33 cellular contexts compared by ENCODE assay signal in the genomic region with DNA sequence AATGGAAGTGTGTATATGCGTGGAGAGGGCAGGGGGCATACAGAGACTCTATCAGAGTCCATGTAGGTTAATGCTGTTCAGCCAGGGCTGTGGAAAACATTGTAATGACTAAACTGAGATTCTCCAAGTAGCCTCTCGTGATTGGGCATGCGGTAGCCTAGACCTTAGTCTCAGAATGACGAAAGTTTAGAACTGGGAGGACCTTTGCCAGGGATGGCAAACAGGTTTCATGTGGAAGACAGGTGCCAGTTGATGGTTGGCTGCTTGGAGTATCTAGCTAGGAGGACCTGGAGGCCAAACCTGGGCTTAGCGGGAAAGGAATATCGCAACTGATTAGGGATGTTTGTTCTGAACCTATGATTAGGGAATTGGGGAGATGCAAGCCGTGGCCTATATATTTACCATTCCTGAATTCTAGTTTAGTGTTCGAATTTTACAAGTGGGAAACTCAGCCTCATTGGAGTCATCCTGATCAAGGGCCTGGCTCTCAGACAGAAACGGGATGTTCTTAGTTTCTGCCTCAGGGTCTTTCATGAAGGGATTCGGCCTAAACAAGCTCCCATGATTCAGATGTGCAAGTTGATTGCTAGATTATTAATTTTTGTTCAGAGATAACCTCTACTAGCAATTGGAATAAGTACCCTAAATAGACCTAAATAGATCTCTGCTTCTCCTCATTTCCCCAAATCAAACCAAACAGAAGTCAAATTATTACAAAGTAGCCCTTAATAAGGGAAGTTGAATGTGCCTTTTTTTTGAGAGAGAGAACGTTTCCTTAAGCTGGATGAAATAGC.
"Had no signal": no experiment of that assay in that cellular context is flagged by ENCODE, and none has a peak within 500 bp of the region (broad histone marks: within the 10 kb centered on the region; RNA-seq: fewer than 3 reads in every experiment).

No MANE protein-coding gene starts in this region.

- H3K27me3 ChIP-seq: ascending aorta, body of pancreas, SJSA1 had no signal

- ATAC-seq: activated naive CD8-positive, alpha-beta T cell treated with anti-CD3 and anti-CD28 coated beads, Interleukin-2, amount 50 U/mL, for 24 hours; body of pancreas; Panc1 had no signal

- H3K4me3 ChIP-seq: ascending aorta, body of pancreas, SJSA1 had no signal

- H3K9me3 ChIP-seq: ascending aorta, body of pancreas, SJSA1 had no signal

- H3K27ac ChIP-seq: ascending aorta, body of pancreas, RWPE1, SJSA1 had no signal

- DNase-seq: activated CD4-positive, alpha-beta memory T cell treated with anti-CD3 and anti-CD28 coated beads, Interleukin-2, amount 10 ng/mL, durations not matched to agents 7 days and 5 days; activated CD4-positive, alpha-beta T cell treated with anti-CD3 and anti-CD28 coated beads, Interleukin-2, amount 50 U/mL, for 1 hour; activated CD4-positive, CD25-positive, alpha-beta regulatory T cell; activated CD8-positive, alpha-beta memory T cell treated with anti-CD3 and anti-CD28 coated beads, Interleukin-2, amount 50 U/mL, for 48 hours; activated effector memory CD4-positive, alpha-beta T cell treated with Interleukin-2 at 50 U/mL for 16 hours; activated naive CD4-positive, alpha-beta T cell; activated naive CD8-positive, alpha-beta T cell treated with anti-CD3 and anti-CD28 coated beads, Interleukin-2, amount 50 U/mL, for 24 hours; activated T-cell treated with anti-CD3 and anti-CD28 coated beads, Interleukin-2, amount 50 U/mL, for 1 hour; amniotic stem cell; body of pancreas; IMR-90; Kasumi-1; KBM-7; NCI-H1105 treated with DMSO at 0.1 percent for 48 hours; NCI-H1436 treated with DMSO at 0.1 percent for 48 hours; NCI-H187; NCI-H2081; NCI-H2171; NCI-H2227 treated with DMSO at 0.1 percent for 48 hours; NCI-H446 treated with DMSO at 0.1 percent for 48 hours; NCI-H526 treated with DMSO at 0.1 percent for 48 hours; NCI-H82; OCI-M1; Right ventricle myocardium superior; T-helper 2 cell; T1000 had no signal

- FAIRE-seq: bronchial epithelial cell, TTC549 had no signal

- H3K27ac Mint-ChIP-seq: activated CD4-positive, alpha-beta memory T cell treated with anti-CD3 and anti-CD28 coated beads, Interleukin-2, amount 10 ng/mL, durations not matched to agents 7 days and 5 days; activated naive CD4-positive, alpha-beta T cell treated with anti-CD3 and anti-CD28 coated beads, Interleukin-2, amount 50 U/mL, for 24 hours; activated naive CD8-positive, alpha-beta T cell treated with anti-CD3 and anti-CD28 coated beads, Interleukin-2, amount 50 U/mL, for 24 hours had no signal

- H3K27me3 Mint-ChIP-seq: activated naive CD4-positive, alpha-beta T cell treated with anti-CD3 and anti-CD28 coated beads, Interleukin-2, amount 50 U/mL, for 24 hours; activated naive CD8-positive, alpha-beta T cell treated with anti-CD3 and anti-CD28 coated beads, Interleukin-2, amount 50 U/mL, for 24 hours had no signal

- H3K4me1 Mint-ChIP-seq: activated CD4-positive, alpha-beta memory T cell treated with anti-CD3 and anti-CD28 coated beads, Interleukin-2, amount 10 ng/mL, durations not matched to agents 7 days and 5 days; activated naive CD8-positive, alpha-beta T cell treated with anti-CD3 and anti-CD28 coated beads, Interleukin-2, amount 50 U/mL, for 24 hours had no signal

- H3K4me3 Mint-ChIP-seq: activated CD4-positive, alpha-beta memory T cell treated with anti-CD3 and anti-CD28 coated beads, Interleukin-2, amount 10 ng/mL, durations not matched to agents 7 days and 5 days; activated naive CD4-positive, alpha-beta T cell treated with anti-CD3 and anti-CD28 coated beads, Interleukin-2, amount 50 U/mL, for 24 hours; activated naive CD8-positive, alpha-beta T cell treated with anti-CD3 and anti-CD28 coated beads, Interleukin-2, amount 50 U/mL, for 24 hours had no signal

- H3K36me3 ChIP-seq: ascending aorta, SJSA1 had no signal

- H3K9me3 Mint-ChIP-seq: activated CD4-positive, alpha-beta memory T cell treated with anti-CD3 and anti-CD28 coated beads, Interleukin-2, amount 10 ng/mL, durations not matched to agents 7 days and 5 days; activated naive CD4-positive, alpha-beta T cell treated with anti-CD3 and anti-CD28 coated beads, Interleukin-2, amount 50 U/mL, for 24 hours; activated naive CD8-positive, alpha-beta T cell treated with anti-CD3 and anti-CD28 coated beads, Interleukin-2, amount 50 U/mL, for 24 hours had no signal
